2 cellular contexts compared by ENCODE assay signal in the genomic region with DNA sequence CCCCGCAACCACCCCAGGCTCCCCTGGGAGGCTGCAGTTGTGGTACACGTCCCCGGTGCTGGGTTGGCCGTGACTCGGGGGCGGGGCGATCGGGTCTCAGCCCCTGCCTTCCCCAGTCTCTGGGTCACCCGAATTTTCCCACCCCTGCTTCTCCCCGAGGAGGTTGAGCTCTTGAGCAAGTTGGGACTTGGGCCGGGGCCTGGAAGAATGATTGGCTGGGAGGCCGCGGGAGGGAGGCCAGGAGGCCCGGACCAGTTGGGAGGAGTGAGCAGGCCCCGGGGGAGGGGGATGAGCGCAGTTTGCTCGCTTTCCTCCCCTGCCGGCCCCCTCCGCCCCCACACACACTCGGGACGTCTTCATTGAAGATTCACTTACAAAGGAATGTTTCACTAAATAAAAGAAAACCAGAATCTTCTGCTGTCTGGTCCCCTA.
TF ChIP-seq lines count a peak whose summit lies in the region.

No MANE protein-coding gene starts in this region.

TF ChIP-seq in SK-N-SH, 30 proteins besides CTCF, POLR2A, EP300 and RAD21 (continued from another document):
- TF ChIP-seq RFX5 (IDR thresholded peaks at IDR 0.05; ENCODE audit: low read length) (no peak), SMC3 (IDR thresholded peaks at IDR 0.05; ENCODE audit: low read depth, low read length) (no peak)

TF ChIP-seq in SK-N-SH treated with all-trans-retinoic acid at 6 μM for 48 hours, 23 proteins besides CTCF, POLR2A, EP300 and RAD21:
- no peak for TF ChIP-seq ZFP30 (CRISPR knock-in tag; IDR thresholded peaks at IDR 0.05)
- TF ChIP-seq OSR1 (CRISPR knock-in tag; IDR thresholded peaks at IDR 0.05), result no peak
- TF ChIP-seq ARNTL (CRISPR knock-in tag; IDR thresholded peaks at IDR 0.05; ENCODE audit: borderline replicate concordance, low read depth), result no peak
- no peak for TF ChIP-seq GLIS3 (CRISPR knock-in tag; IDR thresholded peaks at IDR 0.05)
- no peak for TF ChIP-seq ZNF565 (CRISPR knock-in tag; conservative IDR thresholded peaks at IDR 0.05; ENCODE audit: low read depth)
- TF ChIP-seq PPARA (CRISPR knock-in tag; IDR thresholded peaks at IDR 0.05; ENCODE audit: borderline replicate concordance), result no peak
- no peak for TF ChIP-seq TCF4 (CRISPR knock-in tag; IDR thresholded peaks at IDR 0.05; ENCODE audit: borderline replicate concordance)
- no peak for TF ChIP-seq CSDC2 (CRISPR knock-in tag; IDR thresholded peaks at IDR 0.05)
- no peak for TF ChIP-seq RARB (CRISPR knock-in tag; IDR thresholded peaks at IDR 0.05)
- no peak for TF ChIP-seq ISL1 (CRISPR knock-in tag; IDR thresholded peaks at IDR 0.05)
- TF ChIP-seq, protein P1, sequence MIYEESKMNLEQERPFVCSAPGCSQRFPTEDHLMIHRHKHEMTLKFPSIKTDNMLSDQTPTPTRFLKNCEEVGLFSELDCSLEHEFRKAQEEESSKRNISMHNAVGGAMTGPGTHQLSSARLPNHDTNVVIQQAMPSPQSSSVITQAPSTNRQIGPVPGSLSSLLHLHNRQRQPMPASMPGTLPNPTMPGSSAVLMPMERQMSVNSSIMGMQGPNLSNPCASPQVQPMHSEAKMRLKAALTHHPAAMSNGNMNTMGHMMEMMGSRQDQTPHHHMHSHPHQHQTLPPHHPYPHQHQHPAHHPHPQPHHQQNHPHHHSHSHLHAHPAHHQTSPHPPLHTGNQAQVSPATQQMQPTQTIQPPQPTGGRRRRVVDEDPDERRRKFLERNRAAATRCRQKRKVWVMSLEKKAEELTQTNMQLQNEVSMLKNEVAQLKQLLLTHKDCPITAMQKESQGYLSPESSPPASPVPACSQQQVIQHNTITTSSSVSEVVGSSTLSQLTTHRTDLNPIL (CRISPR knock-in tag; IDR thresholded peaks at IDR 0.05; ENCODE audit: low read depth), result no peak
- no peak for TF ChIP-seq BACH2 (CRISPR knock-in tag; IDR thresholded peaks at IDR 0.05; ENCODE audit: borderline replicate concordance)
- TF ChIP-seq, protein P2, sequence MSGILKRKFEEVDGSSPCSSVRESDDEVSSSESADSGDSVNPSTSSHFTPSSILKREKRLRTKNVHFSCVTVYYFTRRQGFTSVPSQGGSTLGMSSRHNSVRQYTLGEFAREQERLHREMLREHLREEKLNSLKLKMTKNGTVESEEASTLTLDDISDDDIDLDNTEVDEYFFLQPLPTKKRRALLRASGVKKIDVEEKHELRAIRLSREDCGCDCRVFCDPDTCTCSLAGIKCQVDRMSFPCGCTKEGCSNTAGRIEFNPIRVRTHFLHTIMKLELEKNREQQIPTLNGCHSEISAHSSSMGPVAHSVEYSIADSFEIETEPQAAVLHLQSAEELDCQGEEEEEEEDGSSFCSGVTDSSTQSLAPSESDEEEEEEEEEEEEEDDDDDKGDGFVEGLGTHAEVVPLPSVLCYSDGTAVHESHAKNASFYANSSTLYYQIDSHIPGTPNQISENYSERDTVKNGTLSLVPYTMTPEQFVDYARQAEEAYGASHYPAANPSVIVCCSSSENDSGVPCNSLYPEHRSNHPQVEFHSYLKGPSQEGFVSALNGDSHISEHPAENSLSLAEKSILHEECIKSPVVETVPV (CRISPR knock-in tag; IDR thresholded peaks at IDR 0.05), result no peak
- no peak for TF ChIP-seq ZNF8 (CRISPR knock-in tag; IDR thresholded peaks at IDR 0.05)
- no peak for TF ChIP-seq TOX (CRISPR knock-in tag; IDR thresholded peaks at IDR 0.05; ENCODE audit: borderline replicate concordance)
- no peak for TF ChIP-seq ZFP3 (CRISPR knock-in tag; IDR thresholded peaks at IDR 0.05)
- TF ChIP-seq ESRRG (CRISPR knock-in tag; IDR thresholded peaks at IDR 0.05), result no peak
